Comparison of ENCODE assay signal across 24 cellular contexts in genomic region chr4:137685357-137685756, GRCh38.
DNase-seq lines count a peak whose midpoint lies in the region; ATAC-seq and TF ChIP-seq lines count a peak whose summit lies in the region.
"Had no signal": no experiment of that assay in that cellular context is flagged by ENCODE, and none has a peak within 500 bp of the region (broad histone marks: within the 10 kb centered on the region; RNA-seq: fewer than 3 reads in every experiment).

No MANE protein-coding gene starts in this region.

- no peaks in the 10 kb centered on the region for H3K9me2 ChIP-seq in GM23248 (ENCODE audit: insufficient read depth)

- no peaks in the 10 kb centered on the region for H3K27me3 Mint-ChIP-seq in CD8-positive, alpha-beta T cell (ENCODE audit: low read depth)
- H3K27me3 Mint-ChIP-seq: activated CD4-positive, alpha-beta T cell treated with anti-CD3 and anti-CD28 coated beads, Interleukin-2, amount 10 ng/mL, durations not matched to agents 7 days and 5 days; CD4-positive, alpha-beta T cell; progenitor cell of endocrine pancreas; stimulated activated naive CD8-positive, alpha-beta T cell treated with anti-CD3 and anti-CD28 coated beads, Interleukin-15, Interleukin-2, amounts not matched to agents 100 ng/mL and 50 ng/mL, for 24 hours had no signal

- WGBS in GM23248 (ENCODE audit: low coverage in 1 of 2, low lambda C conversion rate in 2 of 2, missing lambda C conversion rate in 2 of 2), 2 experiments, result 8 to 12% methylated on average over 3 of the region's 3 CpGs
- no CpG with 5 or more reads among the region's 3 CpGs for WGBS in neuronal stem cell (ENCODE audit: extremely low coverage in 2 of 2, insufficient read length in 2 of 2, insufficient replicate concordance in 1 of 2), 2 donors

- H3K4me1 ChIP-seq in GM23248 (ENCODE audit: insufficient read depth), result peaks cover 18% of the 10 kb centered on the region
- H3K4me1 ChIP-seq in neuronal stem cell (ENCODE audit: control insufficient read depth in 2 of 2, insufficient read depth in 1 of 2, low read depth in 1 of 2, low read length in 2 of 2), result peaks cover 2 to 4% of the 10 kb centered on the region in 2 donors
- H3K4me1 ChIP-seq in CD8-positive, alpha-beta T cell (ENCODE audit: insufficient read depth, low read length), result no peaks in the 10 kb centered on the region
- H3K4me1 ChIP-seq: gastroesophageal sphincter had no signal

- no peak overlapping the region for H3K23ac ChIP-seq in neuronal stem cell (ENCODE audit: low read depth, low read length, poor library complexity)

- no peak overlapping the region for H2BK120ac ChIP-seq in neuronal stem cell (ENCODE audit: low read depth, low read length)

- in situ Hi-C loops in GM23248 (cut with MboI), result no loop called here

- no peak overlapping the region for H2AK5ac ChIP-seq in neuronal stem cell (ENCODE audit: low read depth, low read length)

- H2BK12ac ChIP-seq in neuronal stem cell (ENCODE audit: low read length), result no peak overlapping the region

- H4K20me1 ChIP-seq in GM23248 (ENCODE audit: insufficient read depth), result no peaks in the 10 kb centered on the region

- H3K9me3 ChIP-seq in GM23248 (ENCODE audit: low read depth) (no peaks in the 10 kb centered on the region), SK-N-MC (ENCODE audit: low read depth, low read length) (no peaks in the 10 kb centered on the region), neuronal stem cell (replicated peaks in 1 of 2; ENCODE audit: control insufficient read depth in 2 of 2, insufficient read depth in 1 of 2, low read depth in 1 of 2, low read length in 2 of 2) (no peaks in the 10 kb centered on the region)
- H3K9me3 ChIP-seq in CD8-positive, alpha-beta T cell (ENCODE audit: low read length), result no peaks in the 10 kb centered on the region
- H3K9me3 ChIP-seq: gastroesophageal sphincter, sigmoid colon, tibial artery had no signal

- POLR2A ChIA-PET in CD8-positive, alpha-beta T cell (lab: Charles Lee), result interaction anchor here (0.7 kb wide), 1 partner anchor 971 kb away, joined by 5 read pairs; no protein-coding TSS in a partner anchor

- no peaks in the 10 kb centered on the region for H3K79me1 ChIP-seq in neuronal stem cell (ENCODE audit: low read depth, low read length)

- no peaks in the 10 kb centered on the region for H3K79me2 ChIP-seq in GM23248 (ENCODE audit: insufficient read depth)

- H3F3A ChIP-seq in GM23248 (ENCODE audit: insufficient read depth), result no peaks in the 10 kb centered on the region

- no peak overlapping the region for H3K4me3 Mint-ChIP-seq in CD8-positive, alpha-beta T cell
- H3K4me3 Mint-ChIP-seq: activated CD4-positive, alpha-beta T cell treated with anti-CD3 and anti-CD28 coated beads, Interleukin-2, amount 10 ng/mL, durations not matched to agents 7 days and 5 days; CD4-positive, alpha-beta T cell; GM23338; stimulated activated naive CD8-positive, alpha-beta T cell treated with anti-CD3 and anti-CD28 coated beads, Interleukin-15, Interleukin-2, amounts not matched to agents 100 ng/mL and 50 ng/mL, for 24 hours had no signal

- ATAC-seq in CD8-positive, alpha-beta T cell, result no peak
- ATAC-seq: activated naive CD4-positive, alpha-beta T cell treated with anti-CD3 and anti-CD28 coated beads, Interleukin-2, amount 50 U/mL, for 72 hours; gastroesophageal sphincter; GM23338; K562 had no signal

- H3K4me3 ChIP-seq in GM23248, result no peak overlapping the region
- peak overlapping the region; percentile 38 for H3K4me3 ChIP-seq in SK-N-MC
- no peak overlapping the region for H3K4me3 ChIP-seq in neuronal stem cell (ENCODE audit: low read length in 2 of 2)
- H3K4me3 ChIP-seq in CD8-positive, alpha-beta T cell (ENCODE audit: low read depth, low read length), result no peak overlapping the region
- H3K4me3 ChIP-seq: gastroesophageal sphincter, GM23338, K562, sigmoid colon, tibial artery had no signal

- no peak overlapping the region for H4K91ac ChIP-seq in neuronal stem cell (ENCODE audit: low read depth, low read length, poor library complexity)

- no peaks in the 10 kb centered on the region for H3K27me3 ChIP-seq in GM23248 (replicated peaks; ENCODE audit: insufficient read depth)
- no peaks in the 10 kb centered on the region for H3K27me3 ChIP-seq in neuronal stem cell (ENCODE audit: control insufficient read depth in 3 of 3, insufficient read depth in 3 of 3, low read depth in 1 of 3, low read length in 3 of 3)
- H3K27me3 ChIP-seq in CD8-positive, alpha-beta T cell (ENCODE audit: insufficient read depth, low read length), result no peaks in the 10 kb centered on the region
- H3K27me3 ChIP-seq: gastroesophageal sphincter, sigmoid colon, tibial artery had no signal

- no peak overlapping the region for H3K18ac ChIP-seq in neuronal stem cell (ENCODE audit: low read length)

- no peak overlapping the region for H3K4ac ChIP-seq in neuronal stem cell (ENCODE audit: low read length)

- no peak overlapping the region for H4K8ac ChIP-seq in neuronal stem cell (ENCODE audit: low read depth, low read length)

- no peak for TF ChIP-seq CTCF in CD8-positive, alpha-beta T cell (IDR thresholded peaks at IDR 0.05)

- H3K36me3 ChIP-seq in GM23248 (ENCODE audit: low read depth) (no peaks in the 10 kb centered on the region), SK-N-MC (ENCODE audit: insufficient read depth, low read length) (no peaks in the 10 kb centered on the region), neuronal stem cell (replicated peaks in 1 of 2; ENCODE audit: control insufficient read depth in 2 of 2, insufficient read depth in 2 of 2, low read length in 2 of 2) (no peaks in the 10 kb centered on the region)
- no peaks in the 10 kb centered on the region for H3K36me3 ChIP-seq in CD8-positive, alpha-beta T cell (ENCODE audit: insufficient read depth, low read length)
- H3K36me3 ChIP-seq: gastroesophageal sphincter, sigmoid colon, tibial artery had no signal

- peak; percentile 39 for DNase-seq in GM23248
- DNase-seq in SK-N-MC (ENCODE audit: low read depth, low spot score), result peak; percentile 82
- peak; percentile 84 for DNase-seq in fibroblast of peridontal ligament (ENCODE audit: extremely low read depth)
- DNase-seq in neuronal stem cell (ENCODE audit: low spot score), result no peak
- no peak for DNase-seq in CD8-positive, alpha-beta T cell
- no peak for DNase-seq in retina
- DNase-seq in NCI-H2081 treated with DMSO at 0.1 percent for 48 hours (lab: John Stamatoyannopoulos, UW), result no peak
- no peak for DNase-seq in SHP77 treated with DMSO at 0.1 percent for 48 hours (lab: John Stamatoyannopoulos, UW)
- DNase-seq: activated CD4-positive, alpha-beta T cell treated with anti-CD3 and anti-CD28 coated beads, Interleukin-2, amount 10 ng/mL, durations not matched to agents 7 days and 5 days; CD4-positive, alpha-beta T cell; cerebellar nuclear complex; DMS153; NCI-H1417; NCI-H526 treated with DMSO at 0.1 percent for 48 hours; sigmoid colon; stimulated activated CD4-positive, alpha-beta T cell treated with anti-CD3 and anti-CD28 coated beads, Interleukin-15, amount 100 ng/mL, for 24 hours; T-helper 9 cell; tibial artery had no signal

- H3K9ac ChIP-seq in GM23248, result no peak overlapping the region
- no peak overlapping the region for H3K9ac ChIP-seq in SK-N-MC (ENCODE audit: insufficient read length)
- no peak overlapping the region for H3K9ac ChIP-seq in neuronal stem cell (ENCODE audit: low read depth, low read length, poor library complexity)

- H3K14ac ChIP-seq in neuronal stem cell (ENCODE audit: low read length), result no peak overlapping the region

- H2BK5ac ChIP-seq in neuronal stem cell (ENCODE audit: low read length), result no peak overlapping the region

- H3K36me3 Mint-ChIP-seq in CD8-positive, alpha-beta T cell, result no peaks in the 10 kb centered on the region
- H3K36me3 Mint-ChIP-seq: activated naive CD4-positive, alpha-beta T cell treated with anti-CD3 and anti-CD28 coated beads, Interleukin-2, amount 50 U/mL, for 72 hours had no signal

- H3K27ac ChIP-seq in GM23248 (no peak overlapping the region), SK-N-MC (peak overlapping the region; percentile 79), neuronal stem cell (replicated peaks; ENCODE audit: low read length) (no peak overlapping the region)
- H3K27ac ChIP-seq in CD8-positive, alpha-beta T cell (ENCODE audit: low read depth, low read length), result no peak overlapping the region
- H3K27ac ChIP-seq: gastroesophageal sphincter, sigmoid colon, tibial artery had no signal

- H3K9me3 Mint-ChIP-seq in CD8-positive, alpha-beta T cell, result peaks cover under 1% of the 10 kb centered on the region
- H3K9me3 Mint-ChIP-seq: activated CD4-positive, alpha-beta T cell treated with anti-CD3 and anti-CD28 coated beads, Interleukin-2, amount 10 ng/mL, durations not matched to agents 7 days and 5 days; CD4-positive, alpha-beta T cell; GM23338; stimulated activated naive CD8-positive, alpha-beta T cell treated with anti-CD3 and anti-CD28 coated beads, Interleukin-15, Interleukin-2, amounts not matched to agents 100 ng/mL and 50 ng/mL, for 24 hours had no signal

- intact Hi-C loops in CD8-positive, alpha-beta T cell (cut with DNase I, micrococcal nuclease), result no loop called here

- no peaks in the 10 kb centered on the region for H3K4me1 Mint-ChIP-seq in CD8-positive, alpha-beta T cell (ENCODE audit: low read depth)
- H3K4me1 Mint-ChIP-seq: activated CD4-positive, alpha-beta T cell treated with anti-CD3 and anti-CD28 coated beads, Interleukin-2, amount 10 ng/mL, durations not matched to agents 7 days and 5 days had no signal

- H3K4me2 ChIP-seq in GM23248 (ENCODE audit: unreplicated experiment) (no peak overlapping the region), neuronal stem cell (ENCODE audit: insufficient read depth, low read length, poor library complexity, severe bottlenecking) (no peak overlapping the region)
- H3K4me2 ChIP-seq: GM23338 had no signal

- no peak overlapping the region for H3K27ac Mint-ChIP-seq in CD8-positive, alpha-beta T cell
- H3K27ac Mint-ChIP-seq: activated CD4-positive, alpha-beta T cell treated with anti-CD3 and anti-CD28 coated beads, Interleukin-2, amount 10 ng/mL, durations not matched to agents 7 days and 5 days; activated naive CD4-positive, alpha-beta T cell treated with anti-CD3 and anti-CD28 coated beads, Interleukin-2, amount 50 U/mL, for 72 hours; CD4-positive, alpha-beta T cell; GM23338; progenitor cell of endocrine pancreas; stimulated activated naive CD8-positive, alpha-beta T cell treated with anti-CD3 and anti-CD28 coated beads, Interleukin-15, Interleukin-2, amounts not matched to agents 100 ng/mL and 50 ng/mL, for 24 hours had no signal

- CTCF ChIA-PET in CD8-positive, alpha-beta T cell (lab: Charles Lee), result no interaction called here

- H2BK15ac ChIP-seq in neuronal stem cell (ENCODE audit: low read length), result no peak overlapping the region

- H2AFZ ChIP-seq in GM23248, result 0 out of 2 replicates have a peak overlapping the region, but pooled peaks have one; percentile 17
- peak overlapping the region; percentile 18 for H2AFZ ChIP-seq in neuronal stem cell (ENCODE audit: low read length)
- H2AFZ ChIP-seq: GM23338 had no signal

Comparison
In these comparisons a context has a peak if more than half of its experiments do, and no peak if none do; other contexts are left out.
1. DNase-seq: peak in GM23248 (single experiment), SK-N-MC (single experiment) and fibroblast of peridontal ligament (single experiment); none in neuronal stem cell (single experiment), CD8-positive, alpha-beta T cell (0 of 7), retina (single experiment), NCI-H2081 treated with DMSO at 0.1 percent for 48 hours (single experiment) and SHP77 treated with DMSO at 0.1 percent for 48 hours (single experiment).